In the genomic region with DNA sequence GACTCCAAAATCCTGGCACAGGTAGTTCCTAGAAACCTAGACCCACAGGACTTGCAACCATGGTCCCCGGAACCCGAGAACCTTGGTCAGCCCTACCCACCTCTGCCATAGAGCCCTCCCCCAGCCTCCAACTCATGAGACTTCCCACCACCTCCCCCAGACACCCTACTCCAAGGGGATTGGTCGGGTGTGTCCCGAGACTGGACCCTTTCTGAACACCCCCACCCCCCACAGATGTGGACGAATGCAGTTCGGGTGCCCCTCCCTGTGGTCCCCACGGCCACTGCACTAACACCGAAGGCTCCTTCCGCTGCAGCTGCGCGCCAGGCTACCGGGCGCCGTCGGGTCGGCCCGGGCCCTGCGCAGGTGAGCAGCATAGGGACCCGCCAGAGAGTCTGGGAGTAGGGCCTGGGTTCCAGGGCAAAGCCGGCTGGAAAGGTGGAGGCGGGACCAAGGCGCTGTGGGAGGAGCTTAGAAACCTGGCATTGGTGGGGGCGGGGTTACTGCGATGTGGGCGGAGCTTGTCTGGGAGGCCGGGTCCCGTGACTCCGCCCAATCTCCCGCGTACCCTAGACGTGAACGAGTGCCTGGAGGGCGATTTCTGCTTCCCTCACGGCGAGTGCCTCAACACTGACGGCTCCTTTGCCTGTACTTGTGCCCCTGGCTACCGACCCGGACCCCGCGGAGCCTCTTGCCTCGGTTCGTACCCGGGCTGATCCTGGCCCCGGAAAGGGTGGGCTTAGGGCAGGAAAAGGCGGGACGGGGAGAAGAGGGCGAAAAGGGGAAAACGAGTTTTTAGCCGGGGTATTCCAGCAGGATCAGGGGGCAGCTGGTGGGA, we compare ENCODE assay signal across 8 cellular contexts. TPM values are rescaled to one million over a fixed set of nuclear protein-coding genes. Genes with fewer than 3 reads are reported as not detected.
DNase-seq lines count a peak whose midpoint lies in the region; ATAC-seq and TF ChIP-seq lines count a peak whose summit lies in the region.

No MANE protein-coding gene starts in this region.

- intact Hi-C loops in activated CD4-positive, alpha-beta T cell treated with anti-CD3 and anti-CD28 coated beads, Interleukin-2, amount 10 ng/mL, durations not matched to agents 24 days and 14 days (cut with micrococcal nuclease), result loop anchor here (1.0 to 10.0 kb wide), 5 partner anchors 8 to 784 kb away; partner anchors contain the start of genes AKT2, BCKDHA, COQ8B and EXOSC5
- intact Hi-C loops in testis (cut with DNase I; ENCODE audit: low total_unique reads), result no loop called here

- H3K36me3 Mint-ChIP-seq in activated CD4-positive, alpha-beta T cell treated with anti-CD3 and anti-CD28 coated beads, Interleukin-2, amount 10 ng/mL, durations not matched to agents 24 days and 14 days (ENCODE audit: low read depth), result peaks cover 18% of the 10 kb centered on the region
- peaks cover 38% of the 10 kb centered on the region for H3K36me3 Mint-ChIP-seq in nephron (ENCODE audit: low read depth)

- ATAC-seq in GM21786 (IDR thresholded peaks at IDR 0.05; ENCODE audit: unreplicated experiment), result no peak

- 38 to 40% methylated on average over 19 to 49 of the region's 49 CpGs for WGBS in testis, 2 donors

- TF ChIP-seq POLR2A in testis (IDR thresholded peaks at IDR 0.05), result no peak

- H3K4me3 ChIP-seq in BJ (ENCODE audit: low read depth, low read length), result peak overlapping the region; percentile 82
- H3K4me3 ChIP-seq in Jurkat, Clone E6-1 (ENCODE audit: low read length), result peak overlapping the region; percentile 83
- peak overlapping the region; percentile 72 for H3K4me3 ChIP-seq in effector memory CD4-positive, alpha-beta T cell (ENCODE audit: insufficient read depth, low read depth, low read length, poor library complexity, severe bottlenecking)
- peak overlapping the region; percentile 46 to 53 for H3K4me3 ChIP-seq in testis

- no peaks in the 10 kb centered on the region for H3K27me3 Mint-ChIP-seq in activated CD4-positive, alpha-beta T cell treated with anti-CD3 and anti-CD28 coated beads, Interleukin-2, amount 10 ng/mL, durations not matched to agents 24 days and 14 days
- H3K27me3 Mint-ChIP-seq in nephron (ENCODE audit: low read depth), result peaks cover 28% of the 10 kb centered on the region

- peak overlapping the region; percentile 67 for H3K27ac ChIP-seq in effector memory CD4-positive, alpha-beta T cell (ENCODE audit: insufficient read depth, low read length, poor library complexity, severe bottlenecking)
- peak overlapping the region; percentile 75 to 76 for H3K27ac ChIP-seq in testis

- H3K27me3 ChIP-seq in BJ (ENCODE audit: control insufficient read depth, insufficient read depth, low read length) (no peaks in the 10 kb centered on the region), testis (no peaks in the 10 kb centered on the region)
- no peaks in the 10 kb centered on the region for H3K27me3 ChIP-seq in effector memory CD4-positive, alpha-beta T cell (replicated peaks; ENCODE audit: control insufficient read depth, insufficient read depth, low read length, poor library complexity, severe bottlenecking)

- peak overlapping the region; percentile 98 for H3K27ac Mint-ChIP-seq in activated CD4-positive, alpha-beta T cell treated with anti-CD3 and anti-CD28 coated beads, Interleukin-2, amount 10 ng/mL, durations not matched to agents 24 days and 14 days
- peak overlapping the region; percentile 91 to 97 (median 96) for H3K27ac Mint-ChIP-seq in nephron

- H3K4me1 Mint-ChIP-seq in activated CD4-positive, alpha-beta T cell treated with anti-CD3 and anti-CD28 coated beads, Interleukin-2, amount 10 ng/mL, durations not matched to agents 24 days and 14 days, result peaks cover 42% of the 10 kb centered on the region
- H3K4me1 Mint-ChIP-seq in nephron, result peaks cover 27% of the 10 kb centered on the region

- H3K36me3 ChIP-seq in BJ (ENCODE audit: control insufficient read depth, insufficient read depth, low read length), result no peaks in the 10 kb centered on the region
- no peaks in the 10 kb centered on the region for H3K36me3 ChIP-seq in effector memory CD4-positive, alpha-beta T cell (ENCODE audit: control insufficient read depth, insufficient read depth, low read length)
- H3K36me3 ChIP-seq in testis (ENCODE audit: low read depth, missing control alignments), result no peaks in the 10 kb centered on the region

- POLR2A ChIA-PET in BJ (lab: Charles Lee), result no interaction called here

- CTCF ChIA-PET in BJ (lab: Yijun Ruan, JAX), result interaction anchor here (3.5 to 4.8 kb wide), 2 partner anchors 10 to 22 kb away, joined by 19 to 41 read pairs; no protein-coding TSS in a partner anchor

- H3K9me3 Mint-ChIP-seq in activated CD4-positive, alpha-beta T cell treated with anti-CD3 and anti-CD28 coated beads, Interleukin-2, amount 10 ng/mL, durations not matched to agents 24 days and 14 days, result no peaks in the 10 kb centered on the region
- no peaks in the 10 kb centered on the region for H3K9me3 Mint-ChIP-seq in nephron

- H3K9me3 ChIP-seq in effector memory CD4-positive, alpha-beta T cell (ENCODE audit: control insufficient read depth, low read length), result no peaks in the 10 kb centered on the region
- H3K9me3 ChIP-seq in testis, result no peaks in the 10 kb centered on the region

- H3K4me1 ChIP-seq in effector memory CD4-positive, alpha-beta T cell (ENCODE audit: control insufficient read depth, insufficient read depth, low read length, poor library complexity, severe bottlenecking), result peaks cover 48% of the 10 kb centered on the region
- H3K4me1 ChIP-seq in testis, result peaks cover 17% of the 10 kb centered on the region

- peak overlapping the region; percentile 92 for H3K4me3 Mint-ChIP-seq in activated CD4-positive, alpha-beta T cell treated with anti-CD3 and anti-CD28 coated beads, Interleukin-2, amount 10 ng/mL, durations not matched to agents 24 days and 14 days
- peak overlapping the region; percentile 87 to 95 (median 90) for H3K4me3 Mint-ChIP-seq in nephron

- DNase-seq in BJ (ENCODE audit: low read depth) (no peak), testis (peak; percentile 76), DMS114 treated with DMSO at 0.1 percent for 48 hours (lab: John Stamatoyannopoulos, UW; ENCODE audit: unreplicated experiment) (no peak)
- no peak for DNase-seq in Jurkat, Clone E6-1 (ENCODE audit: low read depth, low spot score)
- DNase-seq in activated CD4-positive, alpha-beta T cell treated with anti-CD3 and anti-CD28 coated beads, Interleukin-2, amount 10 ng/mL, durations not matched to agents 24 days and 14 days, result peak; percentile 93
- DNase-seq in effector memory CD4-positive, alpha-beta T cell, result peak in 2 of 3 donors; percentile 50 to 56

- TF ChIP-seq CTCF in BJ (IDR thresholded peaks at IDR 0.05; ENCODE audit: insufficient read depth, low read depth, low read length) (no peak), nephron (IDR thresholded peaks at IDR 0.05; ENCODE audit: unreplicated experiment in 3 of 3) (no peak), testis (IDR thresholded peaks at IDR 0.05) (no peak)

RNA-seq across cellular contexts. Expression of gene LTBP4, which starts 11.9 kb away (rescaled TPM):
- polyA plus RNA-seq in BJ (2011; rRNA removed), result 8.9 and 14.5 TPM in 2 replicates
- 10.4 and 20.3 TPM in 2 replicates for polyA minus RNA-seq in BJ (2011; rRNA and poly(A)+ RNA removed)
- polyA plus RNA-seq in Jurkat, Clone E6-1 (2012; ENCODE audit: insufficient read depth, insufficient read length), result 72.0 TPM
- 123 and 126 TPM in 2 replicates for total RNA-seq in activated CD4-positive, alpha-beta T cell treated with anti-CD3 and anti-CD28 coated beads, Interleukin-2, amount 10 ng/mL, durations not matched to agents 24 days and 14 days
- total RNA-seq in testis, result 100 to 1,000 TPM; 309 to 417 TPM
- 270 TPM for polyA plus RNA-seq in testis (ENCODE audit: insufficient read depth, low read depth, low replicate concordance)

RNA-seq across cellular contexts. Expression of gene SHKBP1, which starts 36.4 kb away (rescaled TPM):
- polyA plus RNA-seq in BJ (2011; rRNA removed) (35.5 and 59.0 TPM in 2 replicates), testis (ENCODE audit: insufficient read depth, low read depth, low replicate concordance) (37.2 TPM)
- polyA minus RNA-seq in BJ (2011; rRNA and poly(A)+ RNA removed), result 46.6 and 74.8 TPM in 2 replicates
- polyA plus RNA-seq in Jurkat, Clone E6-1 (2012; ENCODE audit: insufficient read depth, insufficient read length), result 222 TPM
- total RNA-seq in activated CD4-positive, alpha-beta T cell treated with anti-CD3 and anti-CD28 coated beads, Interleukin-2, amount 10 ng/mL, durations not matched to agents 24 days and 14 days, result 111 and 113 TPM in 2 replicates
- total RNA-seq in testis, result 10 to 100 TPM; 35.6 to 56.3 TPM

Comparison
In these comparisons a context has a peak if more than half of its experiments do, and no peak if none do; other contexts are left out.
1. DNase-seq: peak in activated CD4-positive, alpha-beta T cell treated with anti-CD3 and anti-CD28 coated beads, Interleukin-2, amount 10 ng/mL, durations not matched to agents 24 days and 14 days (single experiment), effector memory CD4-positive, alpha-beta T cell (2 of 3) and testis (single experiment); none in BJ (single experiment), Jurkat, Clone E6-1 (single experiment) and DMS114 treated with DMSO at 0.1 percent for 48 hours (single experiment).
2. Peak in every context shown above with its lines, with median percentiles within 50 percentile points of each other: H3K4me3 ChIP-seq.